ENCODE assay signal across 38 cellular contexts in genomic region chr1:34653110-34653509, GRCh38.
"Had no signal": no experiment of that assay in that cellular context is flagged by ENCODE, and none has a peak within 500 bp of the region (broad histone marks: within the 10 kb centered on the region; RNA-seq: fewer than 3 reads in every experiment).

No MANE protein-coding gene starts in this region.

- H3K36me3 Mint-ChIP-seq: activated naive CD4-positive, alpha-beta T cell treated with anti-CD3 and anti-CD28 coated beads, Interleukin-2, amount 10 ng/mL, durations not matched to agents 7 days and 5 days; activated naive CD4-positive, alpha-beta T cell treated with anti-CD3 and anti-CD28 coated beads, Interleukin-2, amount 50 U/mL, for 24 hours; activated naive CD4-positive, alpha-beta T cell treated with anti-CD3 and anti-CD28 coated beads, Interleukin-2, amount 50 U/mL, for 72 hours; activated naive CD8-positive, alpha-beta T cell; activated naive CD8-positive, alpha-beta T cell treated with anti-CD3 and anti-CD28 coated beads for 36 hours; activated naive CD8-positive, alpha-beta T cell treated with anti-CD3 and anti-CD28 coated beads, Interleukin-2, amount 10 ng/mL, durations not matched to agents 7 days and 5 days; brain had no signal

- H3K4me1 Mint-ChIP-seq: activated naive CD4-positive, alpha-beta T cell treated with anti-CD3 and anti-CD28 coated beads, Interleukin-2, amount 10 ng/mL, durations not matched to agents 7 days and 5 days; activated naive CD4-positive, alpha-beta T cell treated with anti-CD3 and anti-CD28 coated beads, Interleukin-2, amount 50 U/mL, for 24 hours; activated naive CD8-positive, alpha-beta T cell treated with anti-CD3 and anti-CD28 coated beads for 36 hours; activated naive CD8-positive, alpha-beta T cell treated with anti-CD3 and anti-CD28 coated beads, Interleukin-2, amount 10 ng/mL, durations not matched to agents 7 days and 5 days; activated naive CD8-positive, alpha-beta T cell treated with anti-CD3 and anti-CD28 coated beads, Interleukin-2, amount 50 U/mL, for 24 hours; activated T-helper 17 cell treated with anti-CD3 and anti-CD28 coated beads, Interleukin-2, amount 50 U/mL, for 72 hours; central memory CD8-positive, alpha-beta T cell had no signal

- H3K27ac Mint-ChIP-seq: activated naive CD4-positive, alpha-beta T cell treated with anti-CD3 and anti-CD28 coated beads for 36 hours; activated naive CD4-positive, alpha-beta T cell treated with anti-CD3 and anti-CD28 coated beads, Interleukin-2, amount 10 ng/mL, durations not matched to agents 7 days and 5 days; activated naive CD4-positive, alpha-beta T cell treated with anti-CD3 and anti-CD28 coated beads, Interleukin-2, amount 50 U/mL, for 24 hours; activated naive CD4-positive, alpha-beta T cell treated with anti-CD3 and anti-CD28 coated beads, Interleukin-2, amount 50 U/mL, for 72 hours; activated naive CD8-positive, alpha-beta T cell; activated naive CD8-positive, alpha-beta T cell treated with anti-CD3 and anti-CD28 coated beads for 36 hours; activated naive CD8-positive, alpha-beta T cell treated with anti-CD3 and anti-CD28 coated beads, Interleukin-2, amount 10 ng/mL, durations not matched to agents 7 days and 5 days; activated naive CD8-positive, alpha-beta T cell treated with anti-CD3 and anti-CD28 coated beads, Interleukin-2, amount 50 U/mL, for 24 hours; activated T-cell treated with anti-CD3 and anti-CD28 coated beads, Interleukin-2, amount 50 U/mL, for 24 hours; activated T-cell treated with anti-CD3 and anti-CD28 coated beads, Interleukin-2, amount 50 U/mL, for 72 hours; activated T-helper 1 cell treated with anti-CD3 and anti-CD28 coated beads, Interleukin-12 subunit alpha, Interleukin-12 subunit beta, Interleukin-2, Interleukin-4 antibody, amounts not matched to agents 30 ng/mL and 10 ng/mL and 1 ng/mL, durations not matched to agents 14 hours and 24 hours and 36 hours; activated T-helper 17 cell treated with anti-CD3 and anti-CD28 coated beads, Interleukin-2, amount 50 U/mL, for 72 hours; activated T-helper 2 cell treated with anti-CD3 and anti-CD28 coated beads, Interferon-gamma antibody, Interleukin-2, Interleukin-4, amounts not matched to agents 10 μg/mL and 5 μg/mL and 100 μg/mL, durations not matched to agents 14 hours and 24 hours and 36 hours; brain had no signal

- H3K9me3 Mint-ChIP-seq: activated naive CD4-positive, alpha-beta T cell treated with anti-CD3 and anti-CD28 coated beads for 36 hours; activated naive CD4-positive, alpha-beta T cell treated with anti-CD3 and anti-CD28 coated beads, Interleukin-2, amount 10 ng/mL, durations not matched to agents 7 days and 5 days; activated naive CD4-positive, alpha-beta T cell treated with anti-CD3 and anti-CD28 coated beads, Interleukin-2, amount 50 U/mL, for 24 hours; activated naive CD4-positive, alpha-beta T cell treated with anti-CD3 and anti-CD28 coated beads, Interleukin-2, amount 50 U/mL, for 72 hours; activated naive CD8-positive, alpha-beta T cell treated with anti-CD3 and anti-CD28 coated beads for 36 hours; activated naive CD8-positive, alpha-beta T cell treated with anti-CD3 and anti-CD28 coated beads, Interleukin-2, amount 10 ng/mL, durations not matched to agents 7 days and 5 days; activated naive CD8-positive, alpha-beta T cell treated with anti-CD3 and anti-CD28 coated beads, Interleukin-2, amount 50 U/mL, for 24 hours; activated T-cell treated with anti-CD3 and anti-CD28 coated beads, Interleukin-2, amount 50 U/mL, for 24 hours; activated T-cell treated with anti-CD3 and anti-CD28 coated beads, Interleukin-2, amount 50 U/mL, for 4 hours; activated T-cell treated with anti-CD3 and anti-CD28 coated beads, Interleukin-2, amount 50 U/mL, for 72 hours; activated T-helper 1 cell treated with anti-CD3 and anti-CD28 coated beads, Interleukin-12 subunit alpha, Interleukin-12 subunit beta, Interleukin-2, Interleukin-4 antibody, amounts not matched to agents 30 ng/mL and 10 ng/mL and 1 ng/mL, durations not matched to agents 14 hours and 24 hours and 36 hours; activated T-helper 17 cell treated with anti-CD3 and anti-CD28 coated beads, Interleukin-2, amount 50 U/mL, for 72 hours; activated T-helper 2 cell treated with anti-CD3 and anti-CD28 coated beads, Interferon-gamma antibody, Interleukin-2, Interleukin-4, amounts not matched to agents 10 μg/mL and 5 μg/mL and 100 μg/mL, durations not matched to agents 14 hours and 24 hours and 36 hours; brain; central memory CD8-positive, alpha-beta T cell had no signal

- H3K4me3 ChIP-seq: adrenal gland, ascending aorta, body of pancreas, breast epithelium, cardiac muscle cell had no signal

- H3K27me3 ChIP-seq: ascending aorta, body of pancreas, brain microvascular endothelial cell had no signal

- H3K9me3 ChIP-seq: adrenal gland, ascending aorta, body of pancreas, breast epithelium had no signal

- H3K36me3 ChIP-seq: adrenal gland, ascending aorta, brain microvascular endothelial cell, breast epithelium, cardiac muscle cell had no signal

- DNase-seq: activated effector memory CD4-positive, alpha-beta T cell treated with anti-CD3 and anti-CD28 coated beads, Interleukin-2, amount 50 U/mL, for 16 hours; activated effector memory CD4-positive, alpha-beta T cell treated with Interleukin-2 at 50 U/mL for 16 hours; activated gamma-delta T cell; activated gamma-delta T cell treated with Interleukin-2 at 50 U/mL for 16 hours; activated naive CD4-positive, alpha-beta T cell; activated naive CD4-positive, alpha-beta T cell treated with anti-CD3 and anti-CD28 coated beads for 36 hours; activated naive CD4-positive, alpha-beta T cell treated with anti-CD3 and anti-CD28 coated beads, Interleukin-2, amount 10 ng/mL, durations not matched to agents 7 days and 5 days; activated naive CD4-positive, alpha-beta T cell treated with anti-CD3 and anti-CD28 coated beads, Interleukin-2, amount 50 U/mL, for 16 hours; activated naive CD4-positive, alpha-beta T cell treated with Interleukin-2 at 50 U/mL for 16 hours; activated naive CD8-positive, alpha-beta T cell treated with anti-CD3 and anti-CD28 coated beads for 36 hours; activated naive CD8-positive, alpha-beta T cell treated with anti-CD3 and anti-CD28 coated beads, Interleukin-2, amount 10 ng/mL, durations not matched to agents 7 days and 5 days; activated naive CD8-positive, alpha-beta T cell treated with anti-CD3 and anti-CD28 coated beads, Interleukin-2, amount 50 U/mL, for 24 hours; activated T-cell treated with anti-CD3 and anti-CD28 coated beads, Interleukin-2, amount 50 U/mL, for 1 hour; activated T-cell treated with anti-CD3 and anti-CD28 coated beads, Interleukin-2, amount 50 U/mL, for 24 hours; activated T-cell treated with anti-CD3 and anti-CD28 coated beads, Interleukin-2, amount 50 U/mL, for 4 hours; activated T-cell treated with anti-CD3 and anti-CD28 coated beads, Interleukin-2, amount 50 U/mL, for 48 hours; activated T-cell treated with anti-CD3 and anti-CD28 coated beads, Interleukin-2, amount 50 U/mL, for 72 hours; adrenal gland; amniotic stem cell; amygdala; anterior cingulate cortex; aorta; body of pancreas; brain microvascular endothelial cell; caudate nucleus; central memory CD4-positive, alpha-beta T cell; cerebellar nuclear complex had no signal

- H3K4me1 ChIP-seq: adrenal gland, ascending aorta, body of pancreas, breast epithelium had no signal

- ATAC-seq: activated naive CD4-positive, alpha-beta T cell treated with anti-CD3 and anti-CD28 coated beads, Interleukin-2, amount 50 U/mL, for 72 hours; activated naive CD8-positive, alpha-beta T cell treated with anti-CD3 and anti-CD28 coated beads, Interleukin-2, amount 50 U/mL, for 24 hours; activated T-cell treated with anti-CD3 and anti-CD28 coated beads, Interleukin-2, amount 50 U/mL, for 4 hours; activated T-cell treated with anti-CD3 and anti-CD28 coated beads, Interleukin-2, amount 50 U/mL, for 72 hours; activated T-helper 17 cell treated with anti-CD3 and anti-CD28 coated beads, Interleukin-2, amount 50 U/mL, for 72 hours; body of pancreas had no signal

- H3K4me3 Mint-ChIP-seq: activated naive CD4-positive, alpha-beta T cell treated with anti-CD3 and anti-CD28 coated beads for 36 hours; activated naive CD4-positive, alpha-beta T cell treated with anti-CD3 and anti-CD28 coated beads, Interleukin-2, amount 10 ng/mL, durations not matched to agents 7 days and 5 days; activated naive CD4-positive, alpha-beta T cell treated with anti-CD3 and anti-CD28 coated beads, Interleukin-2, amount 50 U/mL, for 24 hours; activated naive CD8-positive, alpha-beta T cell; activated naive CD8-positive, alpha-beta T cell treated with anti-CD3 and anti-CD28 coated beads for 36 hours; activated naive CD8-positive, alpha-beta T cell treated with anti-CD3 and anti-CD28 coated beads, Interleukin-2, amount 10 ng/mL, durations not matched to agents 7 days and 5 days; activated naive CD8-positive, alpha-beta T cell treated with anti-CD3 and anti-CD28 coated beads, Interleukin-2, amount 50 U/mL, for 24 hours; activated T-cell treated with anti-CD3 and anti-CD28 coated beads, Interleukin-2, amount 50 U/mL, for 24 hours; activated T-cell treated with anti-CD3 and anti-CD28 coated beads, Interleukin-2, amount 50 U/mL, for 4 hours; activated T-cell treated with anti-CD3 and anti-CD28 coated beads, Interleukin-2, amount 50 U/mL, for 72 hours; activated T-helper 1 cell treated with anti-CD3 and anti-CD28 coated beads, Interleukin-12 subunit alpha, Interleukin-12 subunit beta, Interleukin-2, Interleukin-4 antibody, amounts not matched to agents 30 ng/mL and 10 ng/mL and 1 ng/mL, durations not matched to agents 14 hours and 24 hours and 36 hours; activated T-helper 17 cell treated with anti-CD3 and anti-CD28 coated beads, Interleukin-2, amount 50 U/mL, for 72 hours; brain; central memory CD8-positive, alpha-beta T cell had no signal

- H3K27ac ChIP-seq: adrenal gland, ascending aorta, body of pancreas, brain microvascular endothelial cell, breast epithelium, cardiac muscle cell had no signal
